In genomic region chr2:163319006-163319405, GRCh38 we compare ENCODE assay signal across 24 cellular contexts.
A peak's percentile ranks its signal among the peaks of the same experiment; 100 is the strongest.
DNase-seq lines count a peak whose midpoint lies in the region; ATAC-seq and TF ChIP-seq lines count a peak whose summit lies in the region.
"Had no signal": no experiment of that assay in that cellular context is flagged by ENCODE, and none has a peak within 500 bp of the region (broad histone marks: within the 10 kb centered on the region; RNA-seq: fewer than 3 reads in every experiment).

No MANE protein-coding gene starts in this region.

- no peak overlapping the region for H3K4me3 ChIP-seq in mucosa of descending colon
- H3K4me3 ChIP-seq: A549 had no signal

- no peaks in the 10 kb centered on the region for H3K4me1 ChIP-seq in mucosa of descending colon (ENCODE audit: low read depth)
- H3K4me1 ChIP-seq: A549 had no signal

- DNase-seq in SKM-1 treated with dmso at 0.1 percent for 144 hours (lab: John Stamatoyannopoulos, UW; ENCODE audit: unreplicated experiment) (peak; percentile 3), SKM-1 (lab: John Stamatoyannopoulos, UW; ENCODE audit: unreplicated experiment) (no peak), RKO (ENCODE audit: low spot score) (peak; percentile 47), mucosa of descending colon (no peak)
- DNase-seq in activated T-helper 2 cell treated with anti-CD3 and anti-CD28 coated beads, Interferon-gamma antibody, Interleukin-2, Interleukin-4, amounts not matched to agents 10 μg/mL and 5 μg/mL and 100 μg/mL, durations not matched to agents 14 hours and 24 hours and 36 hours (ENCODE audit: low spot score), result no peak
- DNase-seq: activated CD4-positive, alpha-beta T cell treated with anti-CD3 and anti-CD28 coated beads, Interleukin-2, amount 50 U/mL, for 4 hours; activated T-cell treated with anti-CD3 and anti-CD28 coated beads, Interleukin-2, amount 50 U/mL, for 1 hour; DMS79; foreskin fibroblast; NCI-H2029; NCI-H510A treated with DMSO at 0.1 percent for 48 hours; stimulated activated CD4-positive, alpha-beta T cell treated with anti-CD3 and anti-CD28 coated beads, Interleukin-15, amount 100 ng/mL, for 24 hours; stimulated activated naive CD4-positive, alpha-beta T cell; SW 1271 had no signal

- H3K9me3 Mint-ChIP-seq in activated T-helper 2 cell treated with anti-CD3 and anti-CD28 coated beads, Interferon-gamma antibody, Interleukin-2, Interleukin-4, amounts not matched to agents 10 μg/mL and 5 μg/mL and 100 μg/mL, durations not matched to agents 14 hours and 24 hours and 36 hours, result no peaks in the 10 kb centered on the region

- intact Hi-C loops in activated T-helper 2 cell treated with anti-CD3 and anti-CD28 coated beads, Interferon-gamma antibody, Interleukin-2, Interleukin-4, amounts not matched to agents 10 μg/mL and 5 μg/mL and 100 μg/mL, durations not matched to agents 14 hours and 24 hours and 36 hours (cut with micrococcal nuclease), result no loop called here
- intact Hi-C loops in mucosa of descending colon (cut with DNase I, micrococcal nuclease), result no loop called here

- H3K27ac Mint-ChIP-seq in activated T-helper 2 cell treated with anti-CD3 and anti-CD28 coated beads, Interferon-gamma antibody, Interleukin-2, Interleukin-4, amounts not matched to agents 10 μg/mL and 5 μg/mL and 100 μg/mL, durations not matched to agents 14 hours and 24 hours and 36 hours, result no peak overlapping the region
- H3K27ac Mint-ChIP-seq: activated naive CD8-positive, alpha-beta T cell; CD14-positive monocyte; mesothelial cell of epicardium; type B pancreatic cell had no signal

- ATAC-seq in esophagus mucosa (peak; percentile 62), GM18861 (IDR thresholded peaks at IDR 0.05; ENCODE audit: unreplicated experiment) (no peak), GM18498 (IDR thresholded peaks at IDR 0.05; ENCODE audit: unreplicated experiment) (no peak), mucosa of descending colon (no peak)
- ATAC-seq: A549, HCT116 had no signal

- H3K27me3 Mint-ChIP-seq in activated T-helper 2 cell treated with anti-CD3 and anti-CD28 coated beads, Interferon-gamma antibody, Interleukin-2, Interleukin-4, amounts not matched to agents 10 μg/mL and 5 μg/mL and 100 μg/mL, durations not matched to agents 14 hours and 24 hours and 36 hours (ENCODE audit: low read depth), result no peaks in the 10 kb centered on the region
- H3K27me3 Mint-ChIP-seq: activated naive CD8-positive, alpha-beta T cell; type B pancreatic cell had no signal

- no peaks in the 10 kb centered on the region for H3K4me1 Mint-ChIP-seq in activated T-helper 2 cell treated with anti-CD3 and anti-CD28 coated beads, Interferon-gamma antibody, Interleukin-2, Interleukin-4, amounts not matched to agents 10 μg/mL and 5 μg/mL and 100 μg/mL, durations not matched to agents 14 hours and 24 hours and 36 hours (ENCODE audit: low read depth)
- H3K4me1 Mint-ChIP-seq: CD14-positive monocyte, mesothelial cell of epicardium, neural crest cell had no signal

- TF ChIP-seq CTCF in mucosa of descending colon (IDR thresholded peaks at IDR 0.05), result no peak

- H3K9me3 ChIP-seq in mucosa of descending colon, result no peaks in the 10 kb centered on the region
- H3K9me3 ChIP-seq: A549 had no signal

- H3K36me3 Mint-ChIP-seq in activated T-helper 2 cell treated with anti-CD3 and anti-CD28 coated beads, Interferon-gamma antibody, Interleukin-2, Interleukin-4, amounts not matched to agents 10 μg/mL and 5 μg/mL and 100 μg/mL, durations not matched to agents 14 hours and 24 hours and 36 hours (ENCODE audit: low read depth), result no peaks in the 10 kb centered on the region
- H3K36me3 Mint-ChIP-seq: activated naive CD8-positive, alpha-beta T cell; CD14-positive monocyte; mesothelial cell of epicardium; type B pancreatic cell had no signal

- no peak overlapping the region for H3K4me3 Mint-ChIP-seq in activated T-helper 2 cell treated with anti-CD3 and anti-CD28 coated beads, Interferon-gamma antibody, Interleukin-2, Interleukin-4, amounts not matched to agents 10 μg/mL and 5 μg/mL and 100 μg/mL, durations not matched to agents 14 hours and 24 hours and 36 hours (ENCODE audit: low read depth)
- H3K4me3 Mint-ChIP-seq: activated naive CD8-positive, alpha-beta T cell; CD14-positive monocyte; mesothelial cell of epicardium; neural crest cell; type B pancreatic cell had no signal

- no peaks in the 10 kb centered on the region for H3K36me3 ChIP-seq in mucosa of descending colon (ENCODE audit: low read depth)

Comparison
In these comparisons a context has a peak if more than half of its experiments do, and no peak if none do; other contexts are left out.
1. DNase-seq: peak in SKM-1 treated with dmso at 0.1 percent for 144 hours (single experiment) and RKO (single experiment); none in SKM-1 (single experiment), activated T-helper 2 cell treated with anti-CD3 and anti-CD28 coated beads, Interferon-gamma antibody, Interleukin-2, Interleukin-4, amounts not matched to agents 10 μg/mL and 5 μg/mL and 100 μg/mL, durations not matched to agents 14 hours and 24 hours and 36 hours (single experiment) and mucosa of descending colon (0 of 3).